ENCODE assay signal across 14 cellular contexts in genomic region chr1:35441926-35442579, GRCh38.
"Had no signal": no experiment of that assay in that cellular context is flagged by ENCODE, and none has a peak within 500 bp of the region (broad histone marks: within the 10 kb centered on the region; RNA-seq: fewer than 3 reads in every experiment).

No MANE protein-coding gene starts in this region.

- H3K4me3 Mint-ChIP-seq: activated CD4-positive, alpha-beta T cell treated with anti-CD3 and anti-CD28 coated beads, Interleukin-2, amount 10 ng/mL, durations not matched to agents 7 days and 5 days; activated naive CD4-positive, alpha-beta T cell treated with anti-CD3 and anti-CD28 coated beads, Interleukin-2, amount 10 ng/mL, durations not matched to agents 7 days and 5 days; brain; central memory CD8-positive, alpha-beta T cell; naive B cell; T-helper 2 cell treated with Interferon-gamma antibody and Interleukin-4, amounts not matched to agents 5 μg/mL and 100 μg/mL, for 36 hours had no signal

- H3K4me3 ChIP-seq: coronary artery, lung had no signal

- H3K9me3 Mint-ChIP-seq: activated CD4-positive, alpha-beta T cell treated with anti-CD3 and anti-CD28 coated beads, Interleukin-2, amount 10 ng/mL, durations not matched to agents 7 days and 5 days; activated naive CD4-positive, alpha-beta T cell treated with anti-CD3 and anti-CD28 coated beads, Interleukin-2, amount 10 ng/mL, durations not matched to agents 7 days and 5 days; brain; central memory CD8-positive, alpha-beta T cell; naive B cell; T-helper 2 cell treated with Interferon-gamma antibody and Interleukin-4, amounts not matched to agents 5 μg/mL and 100 μg/mL, for 36 hours had no signal

- H3K27me3 Mint-ChIP-seq: activated CD4-positive, alpha-beta T cell treated with anti-CD3 and anti-CD28 coated beads, Interleukin-2, amount 10 ng/mL, durations not matched to agents 7 days and 5 days; activated naive CD4-positive, alpha-beta T cell treated with anti-CD3 and anti-CD28 coated beads, Interleukin-2, amount 10 ng/mL, durations not matched to agents 7 days and 5 days; central memory CD8-positive, alpha-beta T cell; naive B cell had no signal

- DNase-seq: activated CD4-positive, alpha-beta T cell treated with anti-CD3 and anti-CD28 coated beads, Interleukin-2, amount 10 ng/mL, durations not matched to agents 7 days and 5 days; activated CD4-positive, CD25-positive, alpha-beta regulatory T cell; activated naive CD4-positive, alpha-beta T cell treated with anti-CD3 and anti-CD28 coated beads, Interleukin-2, amount 10 ng/mL, durations not matched to agents 7 days and 5 days; effector CD8-positive, alpha-beta T cell; naive B cell; retina; stimulated activated naive CD4-positive, alpha-beta T cell treated with Interleukin-2 at 50 U/mL for 16 hours; SW 1271; trophoblast cell had no signal

- H3K4me1 Mint-ChIP-seq: brain; central memory CD8-positive, alpha-beta T cell had no signal

- H3K27ac Mint-ChIP-seq: activated CD4-positive, alpha-beta T cell treated with anti-CD3 and anti-CD28 coated beads, Interleukin-2, amount 10 ng/mL, durations not matched to agents 7 days and 5 days; brain; naive B cell; T-helper 2 cell treated with Interferon-gamma antibody and Interleukin-4, amounts not matched to agents 5 μg/mL and 100 μg/mL, for 36 hours had no signal

- H3K27ac ChIP-seq: coronary artery had no signal
